7 cellular contexts compared by ENCODE assay signal in genomic region chr5:93580387-93581100, GRCh38. TPM values are rescaled to one million over a fixed set of nuclear protein-coding genes. Genes with fewer than 3 reads are reported as not detected.
DNase-seq lines count a peak whose midpoint lies in the region; ATAC-seq and TF ChIP-seq lines count a peak whose summit lies in the region.

No MANE protein-coding gene starts in this region.

- peak overlapping the region; percentile 75 for H3K4me3 Mint-ChIP-seq in endothelial cell (ENCODE audit: unreplicated experiment)
- peak overlapping the region in 3 of 10 donors; percentile 82 to 90 (median 87) for H3K4me3 Mint-ChIP-seq in naive thymus-derived CD4-positive, alpha-beta T cell

- no peak overlapping the region for H3K27ac ChIP-seq in naive thymus-derived CD4-positive, alpha-beta T cell (ENCODE audit: low read depth, low read length)

- CTCF ChIA-PET in GM10248 (lab: Yijun Ruan, JAX) = interaction anchor here (0.8 to 4.5 kb wide), 3 partner anchors 19 to 223 kb away, joined by 3 to 29 read pairs (median 3); no protein-coding TSS in a partner anchor
- CTCF ChIA-PET in naive thymus-derived CD4-positive, alpha-beta T cell (lab: Charles Lee) = no interaction called here

- no peak for TF ChIP-seq CTCF in GM10248 (IDR thresholded peaks at IDR 0.05; ENCODE audit: control extremely low read depth, extremely low read depth, low read depth, missing control alignments)
- TF ChIP-seq CTCF in endothelial cell (IDR thresholded peaks at IDR 0.05; ENCODE audit: unreplicated experiment) = no peak

- intact Hi-C loops in naive thymus-derived CD4-positive, alpha-beta T cell (cut with micrococcal nuclease) = loop anchor here (1.0 to 5.0 kb wide), 8 partner anchors 30 to 1270 kb away; a partner anchor contains a TSS

- peaks cover 26 to 35% of the 10 kb centered on the region in 2 donors for H3K4me1 ChIP-seq in naive thymus-derived CD4-positive, alpha-beta T cell (ENCODE audit: control insufficient read depth in 2 of 2, insufficient read depth in 2 of 2, low read length in 2 of 2)

- peaks cover 21% of the 10 kb centered on the region for H3K27me3 Mint-ChIP-seq in endothelial cell (ENCODE audit: unreplicated experiment)
- peaks cover 44 to 47% (median 45%) of the 10 kb centered on the region in 5 donors for H3K27me3 Mint-ChIP-seq in naive thymus-derived CD4-positive, alpha-beta T cell

- no peak for ATAC-seq in naive thymus-derived CD4-positive, alpha-beta T cell

- H3K27me3 ChIP-seq in naive thymus-derived CD4-positive, alpha-beta T cell (ENCODE audit: control insufficient read depth in 2 of 2, insufficient read depth in 2 of 2, low read length in 2 of 2) = peaks cover 21 to 62% of the 10 kb centered on the region in 2 donors

- peaks cover under 1% of the 10 kb centered on the region for H3K36me3 Mint-ChIP-seq in endothelial cell (ENCODE audit: low read depth, unreplicated experiment)
- H3K36me3 Mint-ChIP-seq in naive thymus-derived CD4-positive, alpha-beta T cell = peaks cover 0 to 9% (median 0%) of the 10 kb centered on the region in 5 donors

- H3K36me3 ChIP-seq in naive thymus-derived CD4-positive, alpha-beta T cell (ENCODE audit: control insufficient read depth in 2 of 3, insufficient read depth in 3 of 3, low read length in 3 of 3) = no peaks in the 10 kb centered on the region

- peak overlapping the region; percentile 59 for H3K4me3 ChIP-seq in naive thymus-derived CD4-positive, alpha-beta T cell (ENCODE audit: low read length)

- H3K4me1 Mint-ChIP-seq in endothelial cell (ENCODE audit: unreplicated experiment) = peaks cover 17% of the 10 kb centered on the region
- H3K4me1 Mint-ChIP-seq in naive thymus-derived CD4-positive, alpha-beta T cell = peaks cover 11 to 27% (median 23%) of the 10 kb centered on the region in 7 donors

- H3K9me3 ChIP-seq in naive thymus-derived CD4-positive, alpha-beta T cell (ENCODE audit: control insufficient read depth in 2 of 3, low read length in 3 of 3) = no peaks in the 10 kb centered on the region

- no peaks in the 10 kb centered on the region for H3K9me3 Mint-ChIP-seq in endothelial cell (ENCODE audit: unreplicated experiment)
- H3K9me3 Mint-ChIP-seq in naive thymus-derived CD4-positive, alpha-beta T cell = peaks cover 0 to 8% (median 0%) of the 10 kb centered on the region in 11 donors

- POLR2A ChIA-PET in GM10248 (lab: Yijun Ruan, JAX) = no interaction called here
- POLR2A ChIA-PET in naive thymus-derived CD4-positive, alpha-beta T cell (lab: Charles Lee) = no interaction called here

- no peak overlapping the region for H3K27ac Mint-ChIP-seq in endothelial cell (ENCODE audit: unreplicated experiment)
- H3K27ac Mint-ChIP-seq in naive thymus-derived CD4-positive, alpha-beta T cell = peak overlapping the region in 5 of 9 donors; percentile 6 to 69 (median 56)

- DNase-seq in GM10248 (ENCODE audit: extremely low spot score) = peak; percentile 16
- peak; percentile 10 for DNase-seq in NCI-H526 treated with DMSO at 0.1 percent for 48 hours (lab: John Stamatoyannopoulos, UW)
- no peak for DNase-seq in endothelial cell (ENCODE audit: low spot score)
- DNase-seq in naive thymus-derived CD4-positive, alpha-beta T cell = no peak
- DNase-seq in HPDE6-E6E7 (ENCODE audit: extremely low spot score) = no peak
- no peak for DNase-seq in activated effector memory CD4-positive, alpha-beta T cell treated with Interleukin-2 at 50 U/mL for 16 hours
- no peak for DNase-seq in inferior parietal cortex (ENCODE audit: extremely low spot score)

RNA-seq across cellular contexts. Expression of gene NR2F1-AS1, which starts 0.5 kb away (rescaled TPM):
- total RNA-seq in endothelial cell (ENCODE audit: unreplicated experiment) = 6.4 TPM
- not detected for total RNA-seq in naive thymus-derived CD4-positive, alpha-beta T cell
- polyA plus RNA-seq in naive thymus-derived CD4-positive, alpha-beta T cell = not detected

RNA-seq across cellular contexts. Expression of gene NR2F1, which starts 2.5 kb away (rescaled TPM):
- total RNA-seq in endothelial cell (ENCODE audit: unreplicated experiment) = 2.1 TPM
- total RNA-seq in naive thymus-derived CD4-positive, alpha-beta T cell = not detected
- not detected for polyA plus RNA-seq in naive thymus-derived CD4-positive, alpha-beta T cell

Comparison
In these comparisons a context has a peak if more than half of its experiments do, and no peak if none do; other contexts are left out.
1. DNase-seq: peak in GM10248 (single experiment) and NCI-H526 treated with DMSO at 0.1 percent for 48 hours (single experiment); none in endothelial cell (single experiment), naive thymus-derived CD4-positive, alpha-beta T cell (0 of 9), HPDE6-E6E7 (single experiment), activated effector memory CD4-positive, alpha-beta T cell treated with Interleukin-2 at 50 U/mL for 16 hours (single experiment) and inferior parietal cortex (single experiment).